In genomic region chr2:112431587-112432295, GRCh38 we compare ENCODE assay signal across 8 cellular contexts. TPM values are rescaled to one million over a fixed set of nuclear protein-coding genes. Genes with fewer than 3 reads are reported as not detected.
DNase-seq lines count a peak whose midpoint lies in the region; ATAC-seq and TF ChIP-seq lines count a peak whose summit lies in the region.
"Not testable (repeated sequence)": the region's sequence is repeated elsewhere in the genome, so short reads cannot be mapped to it uniquely, and the experiment has no call there.

No MANE protein-coding gene starts in this region.

- H3K9ac ChIP-seq in GM23248 (peak overlapping the region; percentile 80), mesenchymal stem cell (ENCODE audit: low read length) (peak overlapping the region; percentile 87)
- H3K9ac ChIP-seq in PC-3 (ENCODE audit: low read length); colonic mucosa (ENCODE audit: low read depth in 2 of 2, low read length in 2 of 2): not testable (repeated sequence)

- H3K4me2 ChIP-seq in GM23248 (ENCODE audit: unreplicated experiment): peak overlapping the region; percentile 69
- H3K4me2 ChIP-seq in PC-3 (ENCODE audit: low read length): peak overlapping the region; percentile 74
- H3K4me2 ChIP-seq in mesenchymal stem cell (ENCODE audit: low read length, poor library complexity, severe bottlenecking): not testable (repeated sequence)

- WGBS in GM23248 (ENCODE audit: low coverage in 1 of 2, low lambda C conversion rate in 2 of 2, missing lambda C conversion rate in 2 of 2), 2 experiments: 78% methylated on average over 21 of the region's 21 CpGs
- WGBS in mesenchymal stem cell: 98% methylated on average over 14 of the region's 21 CpGs

- not testable (repeated sequence) for H3F3A ChIP-seq in GM23248 (ENCODE audit: insufficient read depth); PC-3 (ENCODE audit: low read length, unreplicated experiment)

- H2BK12ac ChIP-seq in mesenchymal stem cell (ENCODE audit: low read length in 2 of 2): not testable (repeated sequence)

- not testable (repeated sequence) for H3K79me1 ChIP-seq in mesenchymal stem cell (replicated peaks; ENCODE audit: low read length, poor library complexity, severe bottlenecking)

- H3K14ac ChIP-seq in mesenchymal stem cell (ENCODE audit: low read length in 2 of 2): not testable (repeated sequence)

- peak; percentile 44 for ATAC-seq in PC-3
- not testable (repeated sequence) for ATAC-seq in foreskin keratinocyte

- H3K4me3 ChIP-seq in GM23248 (peak overlapping the region; percentile 76), PC-3 (ENCODE audit: low read length) (peak overlapping the region; percentile 67), colonic mucosa (peak overlapping the region; percentile 52), mesenchymal stem cell (ENCODE audit: insufficient read depth in 1 of 2, low read depth in 1 of 2, low read length in 2 of 2) (peak overlapping the region in 1 of 2 experiments; percentile 76), skeletal muscle cell (ENCODE audit: low read depth, low read length) (peak overlapping the region; percentile 44), uterus (peak overlapping the region in 1 of 2 donors; percentile 87)

- H3K4ac ChIP-seq in mesenchymal stem cell (ENCODE audit: low read depth in 1 of 2, low read length in 2 of 2): not testable (repeated sequence)

- not testable (repeated sequence) for H4K20me1 ChIP-seq in GM23248 (ENCODE audit: insufficient read depth); PC-3 (ENCODE audit: low read length)

- not testable (repeated sequence) for BruUV-seq in PC-3 (replicated peaks; lab: Mats Ljungman, UMichigan)

- not testable (repeated sequence) for H3K27ac Mint-ChIP-seq in activated naive CD4-positive, alpha-beta T cell treated with anti-CD3 and anti-CD28 coated beads for 36 hours

- not testable (repeated sequence) for H2BK15ac ChIP-seq in mesenchymal stem cell (ENCODE audit: low read depth, poor library complexity, severe bottlenecking)

- intact Hi-C loops in PC-3 (cut with micrococcal nuclease): loop anchor here (10.0 kb wide), 2 partner anchors 177 to 307 kb away; partner anchors contain the start of gene ZC3H8
- intact Hi-C loops in activated naive CD4-positive, alpha-beta T cell treated with anti-CD3 and anti-CD28 coated beads for 36 hours (cut with micrococcal nuclease): loop anchor here (10.0 kb wide), 1 partner anchor 547 kb away; the partner anchor contains the start of gene ANAPC1
- intact Hi-C loops in colonic mucosa (cut with DNase I): loop anchor here (5.0 kb wide), 1 partner anchor 174 kb away; the partner anchor contains the start of gene ZC3H8
- intact Hi-C loops in uterus (cut with DNase I; ENCODE audit: low total_unique reads): loop anchor here (10.0 kb wide), 1 partner anchor 167 kb away; no protein-coding TSS in a partner anchor

- not testable (repeated sequence) for H3K9me3 ChIP-seq in GM23248 (ENCODE audit: low read depth); PC-3 (ENCODE audit: low read length); colonic mucosa; mesenchymal stem cell (ENCODE audit: control insufficient read depth, low read length); uterus

- CTCF ChIA-PET in PC-3 (lab: Charles Lee): not testable (repeated sequence)
- CTCF ChIA-PET in activated naive CD4-positive, alpha-beta T cell treated with anti-CD3 and anti-CD28 coated beads for 36 hours (lab: Charles Lee): interaction anchor here (0.7 to 1.5 kb wide), 2 partner anchors 154 to 395 kb away, joined by 3 read pairs; no protein-coding TSS in a partner anchor

- H3K79me2 ChIP-seq in GM23248 (ENCODE audit: insufficient read depth): peaks cover 41% of the 10 kb centered on the region
- peaks cover 18% of the 10 kb centered on the region for H3K79me2 ChIP-seq in PC-3 (ENCODE audit: low read length)

- H4K8ac ChIP-seq in mesenchymal stem cell (ENCODE audit: low read length): not testable (repeated sequence)

- not testable (repeated sequence) for H3K27me3 Mint-ChIP-seq in activated naive CD4-positive, alpha-beta T cell treated with anti-CD3 and anti-CD28 coated beads for 36 hours (ENCODE audit: low read depth)

- peaks cover 18% of the 10 kb centered on the region for H3K4me1 Mint-ChIP-seq in activated naive CD4-positive, alpha-beta T cell treated with anti-CD3 and anti-CD28 coated beads for 36 hours (ENCODE audit: low read depth)

- H4K91ac ChIP-seq in mesenchymal stem cell (ENCODE audit: low read length): not testable (repeated sequence)

- not testable (repeated sequence) for H2BK5ac ChIP-seq in mesenchymal stem cell (ENCODE audit: low read depth, low read length, poor library complexity, severe bottlenecking)

- H3K9me3 Mint-ChIP-seq in activated naive CD4-positive, alpha-beta T cell treated with anti-CD3 and anti-CD28 coated beads for 36 hours: not testable (repeated sequence)

- TF ChIP-seq CTCF in PC-3 (conservative IDR thresholded peaks at IDR 0.05; ENCODE audit: low read depth, low read length) (0 out of 2 replicates have a peak, but pooled peaks have one; percentile 11), foreskin keratinocyte (conservative IDR thresholded peaks at IDR 0.05) (peak; percentile 45)
- not testable (repeated sequence) for TF ChIP-seq CTCF in colonic mucosa (IDR thresholded peaks at IDR 0.05); uterus (IDR thresholded peaks at IDR 0.05)

- not testable (repeated sequence) for H3K23ac ChIP-seq in mesenchymal stem cell (ENCODE audit: low read length in 2 of 2)

- in situ Hi-C loops in GM23248 (cut with MboI): loop anchor here (25.0 kb wide), 1 partner anchor 544 kb away; the partner anchor contains the start of genes ANAPC1 and MERTK

- H3K18ac ChIP-seq in mesenchymal stem cell (ENCODE audit: low read depth in 1 of 2, low read length in 2 of 2): not testable (repeated sequence)

- not testable (repeated sequence) for H2BK120ac ChIP-seq in mesenchymal stem cell (ENCODE audit: low read depth, low read length)

- not testable (repeated sequence) for H3K9me2 ChIP-seq in GM23248 (ENCODE audit: insufficient read depth); PC-3 (replicated peaks; ENCODE audit: low read length)

- peak; percentile 50 for DNase-seq in GM23248
- peak; percentile 12 for DNase-seq in PC-3
- not testable (repeated sequence) for DNase-seq in activated naive CD4-positive, alpha-beta T cell treated with anti-CD3 and anti-CD28 coated beads for 36 hours; colonic mucosa; foreskin keratinocyte; mesenchymal stem cell; skeletal muscle cell (ENCODE audit: low read depth); uterus

- peak overlapping the region; percentile 67 for H3K27ac ChIP-seq in GM23248
- H3K27ac ChIP-seq in PC-3 (ENCODE audit: low read length); foreskin keratinocyte; mesenchymal stem cell (ENCODE audit: low read length, poor library complexity, severe bottlenecking): not testable (repeated sequence)
- H3K27ac ChIP-seq in colonic mucosa: peak overlapping the region; percentile 66
- H3K27ac ChIP-seq in uterus: peak overlapping the region; percentile 63 to 92

- H2AK5ac ChIP-seq in mesenchymal stem cell (ENCODE audit: low read length, severe bottlenecking): not testable (repeated sequence)

- not testable (repeated sequence) for H3K36me3 Mint-ChIP-seq in activated naive CD4-positive, alpha-beta T cell treated with anti-CD3 and anti-CD28 coated beads for 36 hours (ENCODE audit: low read depth)

- H3K36me3 ChIP-seq in GM23248 (ENCODE audit: low read depth); PC-3 (ENCODE audit: low read depth, low read length); colonic mucosa; mesenchymal stem cell (ENCODE audit: control insufficient read depth in 1 of 2, insufficient read depth in 2 of 2, low read depth in 1 of 2, low read length in 2 of 2); uterus: not testable (repeated sequence)

- POLR2A ChIA-PET in PC-3 (lab: Charles Lee; ENCODE audit: unreplicated experiment): interaction anchor here (0.6 kb wide), 1 partner anchor 146 kb away, joined by 6 read pairs; no protein-coding TSS in a partner anchor

- H3K27me3 ChIP-seq in GM23248 (replicated peaks; ENCODE audit: insufficient read depth); PC-3 (ENCODE audit: low read length); colonic mucosa; foreskin keratinocyte; mesenchymal stem cell (ENCODE audit: control insufficient read depth in 1 of 2, insufficient read depth in 1 of 2, low read length in 2 of 2); uterus: not testable (repeated sequence)

- not testable (repeated sequence) for H3K4me1 ChIP-seq in GM23248 (ENCODE audit: insufficient read depth); PC-3 (ENCODE audit: insufficient read depth, low read length); colonic mucosa; foreskin keratinocyte; mesenchymal stem cell (ENCODE audit: control insufficient read depth, insufficient read depth, low read depth, low read length); uterus

- peak overlapping the region; percentile 79 for H2AFZ ChIP-seq in GM23248
- not testable (repeated sequence) for H2AFZ ChIP-seq in PC-3 (ENCODE audit: low read length); mesenchymal stem cell (ENCODE audit: low read depth, low read length)

- TF ChIP-seq POLR2A in uterus (IDR thresholded peaks at IDR 0.05): not testable (repeated sequence)

- peak overlapping the region; percentile 82 for H3K4me3 Mint-ChIP-seq in activated naive CD4-positive, alpha-beta T cell treated with anti-CD3 and anti-CD28 coated beads for 36 hours

RNA-seq across cellular contexts. Expression of gene RGPD8, which starts 1.7 kb away (rescaled TPM):
- 11.6 and 16.8 TPM in 2 replicates for total RNA-seq in GM23248 (2014; rRNA removed; shearing (Covaris generic))
- 2.1 and 2.3 TPM in 2 replicates for polyA plus RNA-seq in GM23248 (2016; fragmentation: Nextera tagmentation; extraction: Ambion mirVana)
- total RNA-seq in PC-3 (2014; rRNA removed): 8.4 and 13.6 TPM in 2 replicates
- 10 to 100 TPM; 12.5 to 13.0 TPM for total RNA-seq in activated naive CD4-positive, alpha-beta T cell treated with anti-CD3 and anti-CD28 coated beads for 36 hours
- 10 to 100 TPM in 1 of 2 donors, 1 to 10 TPM in 1; 8.6 to 11.7 TPM for total RNA-seq in colonic mucosa
- total RNA-seq in foreskin keratinocyte: 4.8 and 5.6 TPM in 2 replicates
- polyA plus RNA-seq in foreskin keratinocyte: 0.11 and 0.18 TPM in 2 replicates
- polyA plus RNA-seq in mesenchymal stem cell (2013, experiment 1 of 2): 2.5 TPM
- polyA plus RNA-seq in mesenchymal stem cell (2013, experiment 2 of 2): 1.9 TPM
- 10 to 100 TPM in 3 of 4 donors, 1 to 10 TPM in 1; 5.3 to 39.8 (median 25.1) TPM for total RNA-seq in uterus

RNA-seq across cellular contexts. Expression of gene TTL, which starts 50.2 kb away (rescaled TPM):
- total RNA-seq in GM23248 (2014; rRNA removed; shearing (Covaris generic)): 68.4 and 69.7 TPM in 2 replicates
- polyA plus RNA-seq in GM23248 (2016; fragmentation: Nextera tagmentation; extraction: Ambion mirVana) (11.1 and 11.5 TPM in 2 replicates), foreskin keratinocyte (18.1 and 25.0 TPM in 2 replicates)
- total RNA-seq in PC-3 (2014; rRNA removed) (31.4 and 33.5 TPM in 2 replicates), colonic mucosa (10 to 100 TPM; 16.9 to 17.5 TPM), foreskin keratinocyte (52.7 and 58.0 TPM in 2 replicates), uterus (10 to 100 TPM in 3 of 4 donors, 1 to 10 TPM in 1; 3.8 to 45.5 (median 26.4) TPM)
- total RNA-seq in activated naive CD4-positive, alpha-beta T cell treated with anti-CD3 and anti-CD28 coated beads for 36 hours: 10 to 100 TPM; 20.2 to 21.3 TPM
- polyA plus RNA-seq in mesenchymal stem cell (2013, experiment 1 of 2): 28.0 TPM
- 27.8 TPM for polyA plus RNA-seq in mesenchymal stem cell (2013, experiment 2 of 2)
